Comparison of ENCODE assay signal across 9 cellular contexts in genomic region chr9:91395106-91395552, GRCh38. TPM values are rescaled to one million over a fixed set of nuclear protein-coding genes. Genes with fewer than 3 reads are reported as not detected.
A peak's percentile ranks its signal among the peaks of the same experiment; 100 is the strongest.
DNase-seq lines count a peak whose midpoint lies in the region; ATAC-seq and TF ChIP-seq lines count a peak whose summit lies in the region.
"Had no signal": no experiment of that assay in that cellular context is flagged by ENCODE, and none has a peak within 500 bp of the region (broad histone marks: within the 10 kb centered on the region; RNA-seq: fewer than 3 reads in every experiment).

No MANE protein-coding gene starts in this region.

- H3K27me3 Mint-ChIP-seq in activated CD4-positive, alpha-beta T cell treated with anti-CD3 and anti-CD28 coated beads for 36 hours = peaks cover 9% of the 10 kb centered on the region

- no peak overlapping the region for H3K9ac ChIP-seq in skeletal muscle satellite cell (ENCODE audit: low read depth, low read length)

- POLR2A ChIA-PET in activated CD4-positive, alpha-beta T cell treated with anti-CD3 and anti-CD28 coated beads for 36 hours (lab: Charles Lee) = interaction anchor here (0.6 to 1.4 kb wide), 4 partner anchors 29 to 323 kb away, joined by 3 to 9 read pairs (median 6); partner anchors contain the start of gene NFIL3

- H3K36me3 ChIP-seq in RWPE2 (ENCODE audit: low read depth) (no peaks in the 10 kb centered on the region), skeletal muscle satellite cell (ENCODE audit: insufficient read depth, low read length) (no peaks in the 10 kb centered on the region)
- H3K36me3 ChIP-seq: uterus had no signal

- H3K9me3 Mint-ChIP-seq in activated CD4-positive, alpha-beta T cell treated with anti-CD3 and anti-CD28 coated beads for 36 hours (ENCODE audit: low read depth) = no peaks in the 10 kb centered on the region

- H3K27me3 ChIP-seq in RWPE2 (ENCODE audit: insufficient read depth, poor library complexity, severe bottlenecking) = no peaks in the 10 kb centered on the region
- H3K27me3 ChIP-seq in skeletal muscle satellite cell (ENCODE audit: control insufficient read depth, insufficient read depth, low read length) = no peaks in the 10 kb centered on the region
- H3K27me3 ChIP-seq: uterus had no signal

- DNase-seq in activated CD4-positive, alpha-beta T cell treated with anti-CD3 and anti-CD28 coated beads for 36 hours = no peak
- no peak for DNase-seq in activated CD4-positive, alpha-beta T cell treated with anti-CD3 and anti-CD28 coated beads, Interleukin-2, amount 50 U/mL, for 4 hours
- DNase-seq in RWPE2 (ENCODE audit: low spot score) (no peak), epithelial cell of prostate (ENCODE audit: low read depth, low spot score) (peak; percentile 57), GM19240 (ENCODE audit: insufficient read length, low spot score) (no peak)
- DNase-seq: uterus had no signal

- CTCF ChIA-PET in activated CD4-positive, alpha-beta T cell treated with anti-CD3 and anti-CD28 coated beads for 36 hours (lab: Charles Lee) = interaction anchor here (1.3 kb wide), 1 partner anchor 20 kb away, joined by 3 read pairs; no protein-coding TSS in a partner anchor

- H3K27ac ChIP-seq in RWPE2 (ENCODE audit: poor library complexity, severe bottlenecking) = peak overlapping the region; percentile 97
- peak overlapping the region; percentile 79 for H3K27ac ChIP-seq in epithelial cell of prostate
- H3K27ac ChIP-seq: uterus had no signal

- H3K4me1 ChIP-seq in RWPE2 (ENCODE audit: insufficient read depth, poor library complexity, severe bottlenecking) (peaks cover 26% of the 10 kb centered on the region), skeletal muscle satellite cell (ENCODE audit: control insufficient read depth, insufficient read depth, low read length) (peaks cover 21% of the 10 kb centered on the region)
- H3K4me1 ChIP-seq: uterus had no signal

- peak overlapping the region; percentile 4 for H3K4me3 Mint-ChIP-seq in activated CD4-positive, alpha-beta T cell treated with anti-CD3 and anti-CD28 coated beads for 36 hours

- no peak overlapping the region for H3K4me3 ChIP-seq in RWPE2 (ENCODE audit: severe bottlenecking)
- H3K4me3 ChIP-seq in skeletal muscle satellite cell (ENCODE audit: low read length) = no peak overlapping the region
- H3K4me3 ChIP-seq: uterus had no signal

- no peaks in the 10 kb centered on the region for H3K9me3 ChIP-seq in RWPE2 (ENCODE audit: severe bottlenecking)
- no peaks in the 10 kb centered on the region for H3K9me3 ChIP-seq in skeletal muscle satellite cell (replicated peaks; ENCODE audit: low read length)
- H3K9me3 ChIP-seq: uterus had no signal

- intact Hi-C loops in activated CD4-positive, alpha-beta T cell treated with anti-CD3 and anti-CD28 coated beads for 36 hours (cut with DNase I, micrococcal nuclease) = loop anchor here (1.0 kb wide), 6 partner anchors 20 to 324 kb away; no protein-coding TSS in a partner anchor

- H3K4me2 ChIP-seq in skeletal muscle satellite cell (ENCODE audit: low read length) = peak overlapping the region; percentile 55

- peaks cover 18% of the 10 kb centered on the region for H3K4me1 Mint-ChIP-seq in activated CD4-positive, alpha-beta T cell treated with anti-CD3 and anti-CD28 coated beads for 36 hours

- no peaks in the 10 kb centered on the region for H3K36me3 Mint-ChIP-seq in activated CD4-positive, alpha-beta T cell treated with anti-CD3 and anti-CD28 coated beads for 36 hours (ENCODE audit: low read depth)

- ATAC-seq in activated CD4-positive, alpha-beta T cell treated with anti-CD3 and anti-CD28 coated beads for 36 hours = peak; percentile 55
- ATAC-seq in RWPE2 (ENCODE audit: low read depth) = peak; percentile 53
- ATAC-seq in GM18498 (IDR thresholded peaks at IDR 0.05; ENCODE audit: unreplicated experiment) = no peak
- ATAC-seq in GM21526 (IDR thresholded peaks at IDR 0.05; ENCODE audit: low FRiP score, unreplicated experiment) = no peak

- no peak for TF ChIP-seq CTCF in RWPE2 (IDR thresholded peaks at IDR 0.05; ENCODE audit: poor library complexity, severe bottlenecking)

- peak overlapping the region; percentile 80 for H3K27ac Mint-ChIP-seq in activated CD4-positive, alpha-beta T cell treated with anti-CD3 and anti-CD28 coated beads for 36 hours

RNA-seq across cellular contexts. Expression of gene NFIL3, which starts 28.5 kb away (rescaled TPM):
- 100 to 1,000 TPM; 120 to 122 TPM for total RNA-seq in activated CD4-positive, alpha-beta T cell treated with anti-CD3 and anti-CD28 coated beads for 36 hours
- total RNA-seq in skeletal muscle satellite cell (2012; rRNA removed) = 12.9 and 15.5 TPM in 2 replicates

RNA-seq across cellular contexts. Expression of gene AUH, which starts 33.4 kb away (rescaled TPM):
- total RNA-seq in activated CD4-positive, alpha-beta T cell treated with anti-CD3 and anti-CD28 coated beads for 36 hours = 10 to 100 TPM; 30.4 to 30.8 TPM
- total RNA-seq in skeletal muscle satellite cell (2012; rRNA removed) = 11.1 and 16.0 TPM in 2 replicates

Comparison
In these comparisons a context has a peak if more than half of its experiments do, and no peak if none do; other contexts are left out.
1. ATAC-seq: peak in activated CD4-positive, alpha-beta T cell treated with anti-CD3 and anti-CD28 coated beads for 36 hours (single experiment) and RWPE2 (single experiment); none in GM18498 (single experiment) and GM21526 (single experiment).